ENCODE assay signal across 23 cellular contexts in the genomic region with DNA sequence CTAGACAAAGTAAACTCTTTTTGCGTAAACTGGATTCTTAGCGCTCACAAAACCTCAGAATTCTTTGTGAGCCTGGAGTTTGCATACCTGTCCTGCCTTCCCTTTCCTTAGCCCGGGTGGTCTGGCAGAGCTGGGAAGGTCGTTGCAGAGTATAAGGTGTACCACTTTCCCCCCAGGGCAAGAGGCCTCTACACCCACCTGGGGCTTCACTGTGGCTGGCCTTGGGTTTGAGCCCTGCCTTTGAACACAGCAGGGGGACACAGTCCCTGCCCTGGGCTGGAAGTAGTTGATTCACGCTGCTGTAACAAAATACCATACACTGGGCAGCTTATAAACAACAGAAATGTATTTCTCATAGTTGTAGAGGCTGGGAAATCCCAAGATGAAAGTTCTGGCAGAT.
"Had no signal": no experiment of that assay in that cellular context is flagged by ENCODE, and none has a peak within 500 bp of the region (broad histone marks: within the 10 kb centered on the region; RNA-seq: fewer than 3 reads in every experiment).

No MANE protein-coding gene starts in this region.

- H3K36me3 ChIP-seq: colonic mucosa, esophagus squamous epithelium, heart right ventricle, lower lobe of right lung, ovary, sigmoid colon, thoracic aorta, transverse colon had no signal

- H3K4me1 ChIP-seq: colonic mucosa, esophagus squamous epithelium, lower lobe of right lung, psoas muscle, transverse colon had no signal

- ATAC-seq: heart right ventricle; left ventricle myocardium superior; lower lobe of right lung; natural killer cell; psoas muscle; right cardiac atrium; stimulated activated naive B cell treated with anti-CD40 and anti-IgM and Interleukin-4, amounts not matched to agents 10 μg/mL and 1 μg/mL and 100 μg/mL, for 72 hours had no signal

- H3K27ac ChIP-seq: colonic mucosa, esophagus squamous epithelium, heart right ventricle, lower lobe of right lung, ovary, psoas muscle, sigmoid colon, thoracic aorta, transverse colon had no signal

- H3K27me3 ChIP-seq: colonic mucosa, esophagus squamous epithelium, heart right ventricle, ovary, sigmoid colon, transverse colon had no signal

- H3K4me3 ChIP-seq: colonic mucosa, esophagus squamous epithelium, heart right ventricle, lower lobe of right lung, ovary, psoas muscle, sigmoid colon, thoracic aorta, transverse colon had no signal

- H3K9me3 ChIP-seq: colonic mucosa, lower lobe of right lung, ovary, psoas muscle, sigmoid colon, transverse colon had no signal

- FAIRE-seq: endometrium, keratinocyte had no signal

- DNase-seq: colonic mucosa; effector memory CD4-positive, alpha-beta T cell; erythroblast; esophagus squamous epithelium; foreskin melanocyte; glutamatergic neuron; heart right ventricle; hippocampal formation; left ventricle myocardium superior; lower lobe of right lung; natural killer cell; occipital lobe; ovary; posterior cingulate gyrus; psoas muscle; right cardiac atrium; sigmoid colon; stimulated activated CD4-positive, alpha-beta T cell treated with anti-CD3 and anti-CD28 coated beads, Interleukin-4, amount 100 ng/mL, for 4 hours; stimulated activated naive B cell treated with anti-CD40 and anti-IgM and Interleukin-4, amounts not matched to agents 10 μg/mL and 1 μg/mL and 100 μg/mL, for 72 hours; transverse colon had no signal
